In the genomic region with DNA sequence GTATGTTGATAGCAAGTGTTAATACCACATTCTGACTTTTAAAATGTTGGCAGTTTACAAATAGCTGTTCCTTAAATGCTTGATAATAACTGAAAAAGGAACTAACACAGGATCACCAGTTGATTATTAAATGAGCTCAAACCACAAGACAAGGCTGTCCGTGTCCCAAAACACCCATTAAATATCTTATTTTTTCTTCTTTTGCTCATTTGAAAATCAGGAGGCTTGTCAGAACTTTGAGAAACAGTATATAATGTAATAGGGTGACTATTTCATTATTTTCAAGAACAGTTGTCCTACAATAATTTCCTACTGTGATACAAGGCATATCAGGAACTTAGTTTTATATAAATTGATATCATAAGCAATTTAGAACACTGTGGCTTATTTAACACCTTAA, we compare ENCODE assay signal across 12 cellular contexts. TPM values are rescaled to one million over a fixed set of nuclear protein-coding genes. Genes with fewer than 3 reads are reported as not detected.
DNase-seq lines count a peak whose midpoint lies in the region; ATAC-seq, FAIRE-seq and TF ChIP-seq lines count a peak whose summit lies in the region.
"Had no signal": no experiment of that assay in that cellular context is flagged by ENCODE, and none has a peak within 500 bp of the region (broad histone marks: within the 10 kb centered on the region; RNA-seq: fewer than 3 reads in every experiment).

No MANE protein-coding gene starts in this region.

- TF ChIP-seq EP300 in GM12878 (IDR thresholded peaks at IDR 0.05; ENCODE audit: borderline replicate concordance in 1 of 2, control insufficient read depth in 1 of 2, low read depth in 2 of 2, low read length in 2 of 2) = no peak

- POLR2A ChIA-PET in GM12878 (lab: Charles Lee) = no interaction called here

- FAIRE-seq in GM12878 (lab: Jason Lieb, UNC) = no peak

- RAD21 ChIA-PET in GM12878 (lab: Charles Lee; ENCODE audit: unreplicated experiment) = no interaction called here

- H3K9me3 ChIP-seq in GM12878 (replicated peaks; ENCODE audit: control insufficient read depth, insufficient read depth, low read length) = no peaks in the 10 kb centered on the region
- H3K9me3 ChIP-seq in gastrocnemius medialis = no peaks in the 10 kb centered on the region

- H3K27me3 ChIP-seq in KMS-11 (ENCODE audit: insufficient read depth, low read depth) = no peaks in the 10 kb centered on the region
- H3K27me3 ChIP-seq in GM12878 (replicated peaks in 1 of 2; ENCODE audit: control insufficient read depth in 2 of 2, insufficient read depth in 2 of 2, low read length in 1 of 2) = no peaks in the 10 kb centered on the region
- no peaks in the 10 kb centered on the region for H3K27me3 ChIP-seq in gastrocnemius medialis
- H3K27me3 ChIP-seq in foreskin keratinocyte = peaks cover 18% of the 10 kb centered on the region

- H3K4me3 ChIP-seq in KMS-11 (IDR thresholded peaks at IDR 0.05; ENCODE audit: insufficient read depth, low read depth, low read length) (no peak overlapping the region), GM12878 (peak overlapping the region; percentile 24; the same call in 1 of the 2 replicates), gastrocnemius medialis (peak overlapping the region in 2 of 4 donors; percentile 6 to 9)

- H3K36me3 Mint-ChIP-seq in endothelial cell (ENCODE audit: low read depth, unreplicated experiment) = no peaks in the 10 kb centered on the region

- H3K79me2 ChIP-seq in KMS-11 (ENCODE audit: insufficient read depth, low read depth) = peaks cover 87% of the 10 kb centered on the region
- peaks cover 67% of the 10 kb centered on the region for H3K79me2 ChIP-seq in GM12878 (ENCODE audit: control insufficient read depth, insufficient read depth, low read length)

- ATAC-seq in GM12878 (no peak), gastrocnemius medialis (no peak), foreskin keratinocyte (no peak)
- ATAC-seq: activated T-helper 17 cell treated with anti-CD3 and anti-CD28 coated beads, Interleukin-2, amount 50 U/mL, for 72 hours had no signal

- in situ Hi-C loops in GM12878 (cut with MboI) (no loop called here), gastrocnemius medialis (cut with MboI; ENCODE audit: low sequenced_read_pairs in 4 of 4) (no loop called here), G401 (cut with HindIII; ENCODE audit: low sequenced_read_pairs) (no loop called here)

- 14% methylated on average over 1 of the region's 1 CpG for WGBS in GM12878 (ENCODE audit: insufficient coverage, insufficient replicate concordance, low lambda C conversion rate, missing lambda C conversion rate)

- CTCF ChIA-PET in GM12878 (lab: Yijun Ruan, JAX) = interaction anchor here (1.2 to 1.5 kb wide), 3 partner anchors 44 to 216 kb away, joined by 3 to 6 read pairs (median 5); no protein-coding TSS in a partner anchor

- no peak for TF ChIP-seq RAD21 in GM12878 (IDR thresholded peaks at IDR 0.05; ENCODE audit: insufficient read depth, low read depth, low read length)

- H3K4me1 ChIP-seq in KMS-11 (ENCODE audit: low read depth, poor library complexity, severe bottlenecking) (no peaks in the 10 kb centered on the region), GM12878 (ENCODE audit: control insufficient read depth, insufficient read depth, low read length) (no peaks in the 10 kb centered on the region), gastrocnemius medialis (peaks cover 32% of the 10 kb centered on the region in 2 donors), foreskin keratinocyte (no peaks in the 10 kb centered on the region)

- SMC1A ChIA-PET in GM12878 (lab: Charles Lee; ENCODE audit: uncharacterized antibody, unreplicated experiment) = interaction anchor here (0.9 to 1.2 kb wide), 3 partner anchors 14 to 264 kb away, joined by 3 to 5 read pairs (median 4); a partner anchor contains a TSS

- no peak overlapping the region for H3K27ac Mint-ChIP-seq in endothelial cell (ENCODE audit: unreplicated experiment)
- H3K27ac Mint-ChIP-seq: activated T-helper 17 cell treated with anti-CD3 and anti-CD28 coated beads, Interleukin-2, amount 50 U/mL, for 72 hours had no signal

- intact Hi-C loops in GM12878 (cut with micrococcal nuclease; ENCODE audit: unreplicated experiment) = no loop called here
- intact Hi-C loops in gastrocnemius medialis (cut with DNase I; ENCODE audit: low total_unique reads) = loop anchor here (10.0 kb wide), 1 partner anchor 902 kb away; a partner anchor contains a TSS

- H3K9ac ChIP-seq in KMS-11 (peak overlapping the region; percentile 98), GM12878 (ENCODE audit: control insufficient read depth, insufficient read depth, low read length) (no peak overlapping the region)

- no peak for TF ChIP-seq POLR2A in GM12878 (IDR thresholded peaks at IDR 0.05; ENCODE audit: low read depth, low read length)
- no peak for TF ChIP-seq POLR2A in gastrocnemius medialis (IDR thresholded peaks at IDR 0.05)

- H3K27me3 Mint-ChIP-seq in endothelial cell (ENCODE audit: unreplicated experiment) = peaks cover 26% of the 10 kb centered on the region

- peak overlapping the region; percentile 72 for H3K4me2 ChIP-seq in KMS-11
- H3K4me2 ChIP-seq in GM12878 (ENCODE audit: control insufficient read depth, insufficient read depth) = peak overlapping the region; percentile 34; the same call in 1 of the 2 replicates

- no peaks in the 10 kb centered on the region for H3K9me3 Mint-ChIP-seq in endothelial cell (ENCODE audit: unreplicated experiment)
- H3K9me3 Mint-ChIP-seq: activated T-helper 17 cell treated with anti-CD3 and anti-CD28 coated beads, Interleukin-2, amount 50 U/mL, for 72 hours had no signal

- DNase-seq in NCI-H1105 treated with DMSO at 0.1 percent for 48 hours (lab: John Stamatoyannopoulos, UW) = peak; percentile 64
- no peak for DNase-seq in NCI-H1105 (lab: John Stamatoyannopoulos, UW)
- no peak for DNase-seq in GM12878 (ENCODE audit: low read depth, low spot score)
- no peak for DNase-seq in gastrocnemius medialis
- DNase-seq in G401 (ENCODE audit: low spot score) = no peak
- no peak for DNase-seq in endothelial cell (ENCODE audit: low spot score)
- no peak for DNase-seq in foreskin keratinocyte
- DNase-seq: activated CD4-positive, CD25-positive, alpha-beta regulatory T cell treated with anti-CD3 and anti-CD28 coated beads, Interleukin-2, amount 50 U/mL, for 72 hours; NCI-H1930; stimulated activated naive CD4-positive, alpha-beta T cell had no signal

- no TSS peak for BruUV-seq in GM12878 (replicated peaks; lab: Mats Ljungman, UMichigan)

- H2AFZ ChIP-seq in KMS-11 (ENCODE audit: low read depth) (no peak overlapping the region), GM12878 (ENCODE audit: control insufficient read depth, low read depth, low read length) (no peak overlapping the region)

- H3K4me3 Mint-ChIP-seq in endothelial cell (ENCODE audit: unreplicated experiment) = no peak overlapping the region

- H4K20me1 ChIP-seq in KMS-11 (ENCODE audit: insufficient read depth) (no peaks in the 10 kb centered on the region), GM12878 (ENCODE audit: control insufficient read depth, insufficient read depth) (no peaks in the 10 kb centered on the region)

- peaks cover 10% of the 10 kb centered on the region; the same call in 1 of the 2 replicates for H3K36me3 ChIP-seq in KMS-11 (ENCODE audit: insufficient read depth)
- peaks cover 0 to 7% of the 10 kb centered on the region in 2 experiments; a peak in 1 of 4 replicates for H3K36me3 ChIP-seq in GM12878 (ENCODE audit: control insufficient read depth in 2 of 2, insufficient read depth in 2 of 2, low read length in 1 of 2)
- no peaks in the 10 kb centered on the region for H3K36me3 ChIP-seq in gastrocnemius medialis

- H3K27ac ChIP-seq in KMS-11 = peak overlapping the region; percentile 99
- 0 out of 2 replicates have a peak overlapping the region, but pooled peaks have one; percentile 20 for H3K27ac ChIP-seq in GM12878 (ENCODE audit: control insufficient read depth, insufficient read depth)
- H3K27ac ChIP-seq in gastrocnemius medialis = peak overlapping the region; percentile 14 to 99 (median 98)
- no peak overlapping the region for H3K27ac ChIP-seq in foreskin keratinocyte

- peaks cover 10% of the 10 kb centered on the region for H3K4me1 Mint-ChIP-seq in endothelial cell (ENCODE audit: unreplicated experiment)

- no peak for TF ChIP-seq CTCF in KMS-11 (conservative IDR thresholded peaks at IDR 0.05; ENCODE audit: low read depth, low read length)
- no peak for TF ChIP-seq CTCF in GM12878 (IDR thresholded peaks at IDR 0.05 in 2 of 3, conservative IDR thresholded peaks at IDR 0.05 in 1 of 3; ENCODE audit: control insufficient read depth in 2 of 3, extremely low read depth in 1 of 3, insufficient read depth in 1 of 3, low read depth in 3 of 3, low read length in 3 of 3)
- no peak for TF ChIP-seq CTCF in gastrocnemius medialis (IDR thresholded peaks at IDR 0.05 in 4 of 5, conservative IDR thresholded peaks at IDR 0.05 in 1 of 5)
- TF ChIP-seq CTCF in endothelial cell (IDR thresholded peaks at IDR 0.05; ENCODE audit: unreplicated experiment) = no peak
- TF ChIP-seq CTCF in foreskin keratinocyte (conservative IDR thresholded peaks at IDR 0.05) = no peak

RNA-seq across cellular contexts. Expression of a gene that starts 2.7 kb away (rescaled TPM):
- total RNA-seq in GM12878 (2013; cell fraction: nucleolus; rRNA removed) = 0.23 and 0.88 TPM in 2 replicates
- total RNA-seq in GM12878 (2014; rRNA removed) = 8.2 and 8.8 TPM in 2 replicates
- 5.6 and 6.8 TPM in 2 replicates for total RNA-seq in GM12878 (2014; rRNA removed; fragmentation: Illumina TruSeq; extraction: Trizol)
- total RNA-seq in GM12878 (2021) = 7.2 and 8.5 TPM in 2 replicates
- 14.5 TPM for polyA plus RNA-seq in GM12878 (2011; ENCODE audit: low read depth)
- polyA plus RNA-seq in GM12878 (2011; rRNA removed) = 11.7 and 12.5 TPM in 2 replicates
- polyA plus RNA-seq in GM12878 (2011; cell fraction: cytosol; rRNA removed) = 10.6 and 12.5 TPM in 2 replicates
- 6.3 and 8.3 TPM in 2 replicates for polyA plus RNA-seq in GM12878 (2011; cell fraction: nucleus; rRNA removed)
- polyA plus RNA-seq in GM12878 (2012) = 23.3 and 24.0 TPM in 2 replicates
- 3.3 and 6.4 TPM in 2 replicates for polyA plus RNA-seq in GM12878 (2014; fragmentation: Illumina TruSeq; extraction: Trizol)
- polyA plus RNA-seq in GM12878 (2014; fragmentation: Nextera tagmentation; extraction: Ambion mirVana) = 1 to 10 TPM; 3.3 to 3.6 TPM
- 8.2 and 8.6 TPM in 2 replicates for polyA plus RNA-seq in GM12878 (2014; rRNA removed)
- 1 to 10 TPM; 4.1 to 4.5 TPM for polyA plus RNA-seq in GM12878 (2016; fragmentation: Nextera tagmentation; extraction: Ambion mirVana)
- 7.4 and 8.3 TPM in 2 replicates for polyA minus RNA-seq in GM12878 (2011; rRNA and poly(A)+ RNA removed)
- polyA minus RNA-seq in GM12878 (2011; cell fraction: cytosol; rRNA and poly(A)+ RNA removed) = 4.1 and 6.8 TPM in 2 replicates
- polyA minus RNA-seq in GM12878 (2011; cell fraction: nucleus; rRNA and poly(A)+ RNA removed) = 8.5 and 9.9 TPM in 2 replicates
- total RNA-seq in gastrocnemius medialis = 10 to 100 TPM in 1 of 4 donors, 1 to 10 TPM in 3; 3.9 to 16.3 (median 6.3) TPM
- total RNA-seq in G401 (2014; rRNA removed; shearing (Covaris generic)) = 98.3 and 104 TPM in 2 replicates
- total RNA-seq in endothelial cell (ENCODE audit: unreplicated experiment) = not detected
- total RNA-seq in foreskin keratinocyte = 2.6 and 3.3 TPM in 2 replicates
- polyA plus RNA-seq in foreskin keratinocyte = 2.5 and 3.2 TPM in 2 replicates

RNA-seq across cellular contexts. Expression of a gene that starts 12.7 kb away (rescaled TPM):
- total RNA-seq in GM12878 (2013; cell fraction: nucleolus; rRNA removed) = 115 and 130 TPM in 2 replicates
- total RNA-seq in GM12878 (2014; rRNA removed) (22.8 and 34.3 TPM in 2 replicates), GM12878 (2014; rRNA removed; fragmentation: Illumina TruSeq; extraction: Trizol) (44.7 and 45.5 TPM in 2 replicates), GM12878 (2021) (53.4 and 54.5 TPM in 2 replicates), gastrocnemius medialis (100 to 1,000 TPM in 1 of 4 donors, 10 to 100 TPM in 3; 72.0 to 107 (median 92.0) TPM), endothelial cell (ENCODE audit: unreplicated experiment) (54.3 TPM), foreskin keratinocyte (67.1 and 68.7 TPM in 2 replicates)
- polyA plus RNA-seq in GM12878 (2011; ENCODE audit: low read depth) = 29.9 TPM
- polyA plus RNA-seq in GM12878 (2011; rRNA removed) (33.0 and 37.9 TPM in 2 replicates), GM12878 (2014; fragmentation: Illumina TruSeq; extraction: Trizol) (53.6 and 63.4 TPM in 2 replicates), GM12878 (2014; fragmentation: Nextera tagmentation; extraction: Ambion mirVana) (10 to 100 TPM; 14.0 to 24.6 TPM), GM12878 (2014; rRNA removed) (16.0 and 18.6 TPM in 2 replicates), GM12878 (2016; fragmentation: Nextera tagmentation; extraction: Ambion mirVana) (10 to 100 TPM in 1 of 2 experiments, 1 to 10 TPM in 1; 8.6 to 11.5 TPM), foreskin keratinocyte (45.4 and 53.3 TPM in 2 replicates)
- 14.3 and 20.9 TPM in 2 replicates for polyA plus RNA-seq in GM12878 (2011; cell fraction: cytosol; rRNA removed)
- 14.8 and 17.6 TPM in 2 replicates for polyA plus RNA-seq in GM12878 (2011; cell fraction: nucleus; rRNA removed)
- polyA plus RNA-seq in GM12878 (2012) = 48.1 and 55.4 TPM in 2 replicates
- polyA minus RNA-seq in GM12878 (2011; rRNA and poly(A)+ RNA removed) = 46.6 and 70.7 TPM in 2 replicates
- 12.2 and 30.4 TPM in 2 replicates for polyA minus RNA-seq in GM12878 (2011; cell fraction: cytosol; rRNA and poly(A)+ RNA removed)
- polyA minus RNA-seq in GM12878 (2011; cell fraction: nucleus; rRNA and poly(A)+ RNA removed) = 22.7 and 28.1 TPM in 2 replicates
- total RNA-seq in G401 (2014; rRNA removed; shearing (Covaris generic)) = 38.0 and 114 TPM in 2 replicates
